20 cellular contexts compared by ENCODE assay signal in the genomic region with DNA sequence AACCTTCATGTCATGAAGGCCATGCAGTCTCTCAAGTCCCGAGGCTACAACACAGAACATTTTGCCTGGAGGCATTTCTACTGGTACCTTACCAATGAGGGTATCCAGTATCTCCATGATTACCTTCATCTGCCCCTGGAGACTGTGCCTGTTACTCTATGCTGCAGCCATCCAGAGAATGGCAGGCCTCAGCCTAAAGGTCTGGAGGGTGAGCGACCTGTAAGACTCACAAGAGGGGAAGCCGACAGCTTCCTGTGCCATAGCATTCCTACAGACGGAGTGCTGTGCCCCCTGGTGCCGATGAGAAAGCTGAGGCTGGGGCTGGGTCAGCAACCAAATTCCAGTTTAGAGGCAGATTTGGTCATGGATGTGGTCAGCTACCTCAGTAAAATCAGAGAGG. TPM values are rescaled to one million over a fixed set of nuclear protein-coding genes. Genes with fewer than 3 reads are reported as not detected.
DNase-seq lines count a peak whose midpoint lies in the region; ATAC-seq, FAIRE-seq and TF ChIP-seq lines count a peak whose summit lies in the region.
"Had no signal": no experiment of that assay in that cellular context is flagged by ENCODE, and none has a peak within 500 bp of the region (broad histone marks: within the 10 kb centered on the region; RNA-seq: fewer than 3 reads in every experiment).

No MANE protein-coding gene starts in this region.

- CTCF ChIA-PET in GM12878 (lab: Yijun Ruan, JAX): interaction anchor here (0.6 kb wide), 1 partner anchor 260 kb away, joined by 3 read pairs; no protein-coding TSS in a partner anchor

- intact Hi-C loops in GM12878 (cut with micrococcal nuclease; ENCODE audit: unreplicated experiment): no loop called here

- TF ChIP-seq CTCF in DND-41 (IDR thresholded peaks at IDR 0.05; ENCODE audit: borderline replicate concordance, extremely low read depth, low read length, poor library complexity, severe bottlenecking): peak; percentile 5
- 0 out of 3 replicates have a peak, but pooled peaks have one; percentile 4 for TF ChIP-seq CTCF in GM12872 (IDR thresholded peaks at IDR 0.05; ENCODE audit: insufficient read depth, low read depth, low read length)
- TF ChIP-seq CTCF in GM12878 (IDR thresholded peaks at IDR 0.05 in 2 of 3, conservative IDR thresholded peaks at IDR 0.05 in 1 of 3; ENCODE audit: control insufficient read depth in 2 of 3, extremely low read depth in 1 of 3, insufficient read depth in 1 of 3, low read depth in 3 of 3, low read length in 3 of 3): 0 out of 6 replicates have a peak, but pooled peaks of 1 of the 3 experiments have one; percentile 8
- TF ChIP-seq CTCF in progenitor cell of endocrine pancreas (IDR thresholded peaks at IDR 0.05; ENCODE audit: unreplicated experiment): no peak
- TF ChIP-seq CTCF in GM10266 (IDR thresholded peaks at IDR 0.05; ENCODE audit: control insufficient read depth, insufficient read depth, low read depth, missing control alignments): no peak

- H3K36me3 ChIP-seq in DND-41 (ENCODE audit: insufficient read depth, low read length) (no peaks in the 10 kb centered on the region), GM12878 (ENCODE audit: control insufficient read depth in 2 of 2, insufficient read depth in 2 of 2, low read length in 1 of 2) (no peaks in the 10 kb centered on the region)

- no peaks in the 10 kb centered on the region for H3K36me3 Mint-ChIP-seq in progenitor cell of endocrine pancreas (ENCODE audit: insufficient read depth)
- H3K36me3 Mint-ChIP-seq: CD14-positive monocyte had no signal

- no peak overlapping the region for H3K4me3 Mint-ChIP-seq in progenitor cell of endocrine pancreas (ENCODE audit: low read depth)
- H3K4me3 Mint-ChIP-seq: CD14-positive monocyte, HFFc6 had no signal

- H3K4me1 ChIP-seq in DND-41 (ENCODE audit: insufficient read depth, low read length) (peaks cover 7% of the 10 kb centered on the region), GM12878 (ENCODE audit: control insufficient read depth, insufficient read depth, low read length) (no peaks in the 10 kb centered on the region)

- no peaks in the 10 kb centered on the region for H3K9me3 ChIP-seq in DND-41 (ENCODE audit: insufficient read depth, low read length, severe bottlenecking)
- no peaks in the 10 kb centered on the region for H3K9me3 ChIP-seq in GM12878 (replicated peaks; ENCODE audit: control insufficient read depth, insufficient read depth, low read length)

- no peak for DNase-seq in DND-41
- no peak for DNase-seq in GM12878 (ENCODE audit: low read depth, low spot score)
- peak; percentile 56 for DNase-seq in iPS-NIHi7 (ENCODE audit: extremely low spot score)
- DNase-seq in MV-4-11 (lab: John Stamatoyannopoulos, UW): no peak
- DNase-seq in progenitor cell of endocrine pancreas (ENCODE audit: low spot score, unreplicated experiment): no peak
- DNase-seq in GM10266 (ENCODE audit: extremely low spot score): no peak
- DNase-seq: DMS 273 treated with DMSO at 0.1 percent for 48 hours, HFFc6, KG1, NCI-H1436, NCI-H2029 treated with DMSO at 0.1 percent for 48 hours, NCI-H2171 treated with DMSO at 0.1 percent for 48 hours, NCI-H748 treated with DMSO at 0.1 percent for 48 hours, SIG-M5 had no signal

- no peak for TF ChIP-seq EP300 in GM12878 (IDR thresholded peaks at IDR 0.05; ENCODE audit: borderline replicate concordance in 1 of 2, control insufficient read depth in 1 of 2, low read depth in 2 of 2, low read length in 2 of 2)

- no peaks in the 10 kb centered on the region for H3K9me3 Mint-ChIP-seq in progenitor cell of endocrine pancreas (ENCODE audit: low read depth)

- H3K4me2 ChIP-seq in DND-41 (ENCODE audit: insufficient read depth, low read length): no peak overlapping the region
- no peak overlapping the region for H3K4me2 ChIP-seq in GM12878 (ENCODE audit: control insufficient read depth, insufficient read depth)

- H3K27ac Mint-ChIP-seq in progenitor cell of endocrine pancreas: no peak overlapping the region
- H3K27ac Mint-ChIP-seq: CD14-positive monocyte, HFFc6 had no signal

- H3K4me1 Mint-ChIP-seq in progenitor cell of endocrine pancreas (ENCODE audit: low read depth): peaks cover 2% of the 10 kb centered on the region
- H3K4me1 Mint-ChIP-seq: CD14-positive monocyte had no signal

- RAD21 ChIA-PET in GM12878 (lab: Charles Lee; ENCODE audit: unreplicated experiment): no interaction called here

- in situ Hi-C loops in GM12878 (cut with MboI): no loop called here

- 62% methylated on average over 5 of the region's 5 CpGs for WGBS in GM12878 (ENCODE audit: insufficient coverage, insufficient replicate concordance, low lambda C conversion rate, missing lambda C conversion rate)

- H3K9ac ChIP-seq in DND-41 (ENCODE audit: low read depth, low read length) (no peak overlapping the region), GM12878 (ENCODE audit: control insufficient read depth, insufficient read depth, low read length) (no peak overlapping the region)
- H3K9ac ChIP-seq: GM23248 had no signal

- 0 out of 2 replicates have a peak, but pooled peaks have one; percentile 14 for TF ChIP-seq RAD21 in GM12878 (IDR thresholded peaks at IDR 0.05; ENCODE audit: insufficient read depth, low read depth, low read length)

- no peak for FAIRE-seq in GM12878 (lab: Jason Lieb, UNC)

- H3K27ac ChIP-seq in DND-41 (ENCODE audit: low read length): no peak overlapping the region
- H3K27ac ChIP-seq in GM12878 (ENCODE audit: control insufficient read depth, insufficient read depth): no peak overlapping the region
- H3K27ac ChIP-seq: GM23248 had no signal

- peaks cover 2% of the 10 kb centered on the region for H3K27me3 Mint-ChIP-seq in progenitor cell of endocrine pancreas

- BruUV-seq in GM12878 (replicated peaks; lab: Mats Ljungman, UMichigan): no TSS peak

- H3K79me2 ChIP-seq in DND-41 (ENCODE audit: insufficient read depth, low read length) (no peaks in the 10 kb centered on the region), GM12878 (ENCODE audit: control insufficient read depth, insufficient read depth, low read length) (no peaks in the 10 kb centered on the region)

- H3K4me3 ChIP-seq in DND-41 (ENCODE audit: low read depth in 1 of 2, low read length in 2 of 2) (no peak overlapping the region), GM12878 (no peak overlapping the region)
- H3K4me3 ChIP-seq: GM23248 had no signal

- POLR2A ChIA-PET in GM12878 (lab: Charles Lee): no interaction called here

- ATAC-seq in DND-41 (ENCODE audit: insufficient read depth, low read depth) (no peak), GM12878 (no peak)
- ATAC-seq: Panc1 had no signal

- TF ChIP-seq POLR2A in GM12878 (IDR thresholded peaks at IDR 0.05; ENCODE audit: low read depth, low read length): no peak

- no peaks in the 10 kb centered on the region for H3K27me3 ChIP-seq in DND-41 (ENCODE audit: insufficient read depth, low read length, poor library complexity)
- H3K27me3 ChIP-seq in GM12878 (replicated peaks in 1 of 2; ENCODE audit: control insufficient read depth in 2 of 2, insufficient read depth in 2 of 2, low read length in 1 of 2): no peaks in the 10 kb centered on the region

- H2AFZ ChIP-seq in DND-41 (ENCODE audit: low read depth, low read length) (no peak overlapping the region), GM12878 (ENCODE audit: control insufficient read depth, low read depth, low read length) (no peak overlapping the region)
- H2AFZ ChIP-seq: GM23248 had no signal

- SMC1A ChIA-PET in GM12878 (lab: Charles Lee; ENCODE audit: uncharacterized antibody, unreplicated experiment): no interaction called here

- no peaks in the 10 kb centered on the region for H4K20me1 ChIP-seq in DND-41 (ENCODE audit: insufficient read depth, low read length)
- no peaks in the 10 kb centered on the region for H4K20me1 ChIP-seq in GM12878 (ENCODE audit: control insufficient read depth, insufficient read depth)

TF ChIP-seq in GM12878, 131 proteins besides CTCF, POLR2A, EP300 and RAD21:
- no peak for TF ChIP-seq SP1 (IDR thresholded peaks at IDR 0.05; ENCODE audit: low read depth, low read length)
- TF ChIP-seq GABPA (IDR thresholded peaks at IDR 0.05; ENCODE audit: low read depth): no peak
- TF ChIP-seq FOXK2 (IDR thresholded peaks at IDR 0.05): no peak
- no peak for TF ChIP-seq RFX5 (IDR thresholded peaks at IDR 0.05; ENCODE audit: low read depth, low read length)

RNA-seq across cellular contexts. Expression of a gene that starts 51.3 kb away (rescaled TPM):
- total RNA-seq in GM12878 (2013; cell fraction: nucleolus; rRNA removed): 0.33 TPM in 1 of 2 replicates, not detected in the other
- total RNA-seq in GM12878 (2014; rRNA removed) (not detected in 2 replicates), GM12878 (2014; rRNA removed; fragmentation: Illumina TruSeq; extraction: Trizol) (not detected in 2 replicates), GM12878 (2021) (not detected in 2 replicates), progenitor cell of endocrine pancreas (145 and 149 TPM in 2 replicates)
- polyA plus RNA-seq in GM12878 (2011; ENCODE audit: low read depth): not detected
- polyA plus RNA-seq in GM12878 (2011; rRNA removed) (0.19 and 0.20 TPM in 2 replicates), GM12878 (2014; fragmentation: Illumina TruSeq; extraction: Trizol) (not detected in 2 replicates), GM12878 (2014; fragmentation: Nextera tagmentation; extraction: Ambion mirVana) (not detected), GM12878 (2014; rRNA removed) (not detected in 2 replicates), GM12878 (2016; fragmentation: Nextera tagmentation; extraction: Ambion mirVana) (not detected)
- polyA plus RNA-seq in GM12878 (2011; cell fraction: cytosol; rRNA removed): 0.08 and 0.40 TPM in 2 replicates
- polyA plus RNA-seq in GM12878 (2011; cell fraction: nucleus; rRNA removed): 0.12 and 0.28 TPM in 2 replicates
- polyA plus RNA-seq in GM12878 (2012): 0.07 TPM in 1 of 2 replicates, not detected in the other
- polyA minus RNA-seq in GM12878 (2011; rRNA and poly(A)+ RNA removed): 0.41 TPM in 1 of 2 replicates, not detected in the other
- not detected in 2 replicates for polyA minus RNA-seq in GM12878 (2011; cell fraction: cytosol; rRNA and poly(A)+ RNA removed)
- polyA minus RNA-seq in GM12878 (2011; cell fraction: nucleus; rRNA and poly(A)+ RNA removed): 0.67 TPM in 1 of 2 replicates, not detected in the other
- total RNA-seq: Daoy, HFFc6, NCI-H460 had no signal
- polyA plus RNA-seq: CD14-positive monocyte had no signal

Comparison
In these comparisons a context has a peak if more than half of its experiments do, and no peak if none do; other contexts are left out.
1. CTCF ChIP-seq: peak in DND-41 (single experiment) and GM12872 (single experiment); none in progenitor cell of endocrine pancreas (single experiment) and GM10266 (single experiment).
2. RNA of a gene that starts 51.3 kb away (total RNA-seq): 145 to 149 TPM in progenitor cell of endocrine pancreas; 0.33 TPM in GM12878; every median in the first group is over 100 times any median in the second.